Comparison of ENCODE assay signal across 1 cellular context in genomic region chr12:49633703-49634311, GRCh38.
TF ChIP-seq lines count a peak whose summit lies in the region.

No MANE protein-coding gene starts in this region.

TF ChIP-seq in IMR-90, 13 proteins besides CTCF, POLR2A, EP300 and RAD21:
- TF ChIP-seq MAFK (IDR thresholded peaks at IDR 0.05; ENCODE audit: low read depth, low read length) (no peak), RFX5 (IDR thresholded peaks at IDR 0.05; ENCODE audit: low read depth, low read length) (no peak), NFE2L2 (IDR thresholded peaks at IDR 0.05; ENCODE audit: low read depth, low read length) (no peak), MXI1 (IDR thresholded peaks at IDR 0.05; ENCODE audit: borderline replicate concordance, low read depth, low read length) (no peak), BHLHE40 (IDR thresholded peaks at IDR 0.05; ENCODE audit: low read depth, low read length) (no peak), ELK1 (IDR thresholded peaks at IDR 0.05; ENCODE audit: borderline replicate concordance, low read depth, low read length) (no peak), SMC3 (IDR thresholded peaks at IDR 0.05; ENCODE audit: low read depth, low read length) (no peak), MAZ (IDR thresholded peaks at IDR 0.05; ENCODE audit: borderline replicate concordance, low read depth, low read length) (no peak)
TF ChIP-seq in IMR-90: peak in this region for 0.
